Comparison of ENCODE assay signal across 8 cellular contexts in genomic region chr1:23369335-23370013, GRCh38. TPM values are rescaled to one million over a fixed set of nuclear protein-coding genes. Genes with fewer than 3 reads are reported as not detected.
A peak's percentile ranks its signal among the peaks of the same experiment; 100 is the strongest.
DNase-seq lines count a peak whose midpoint lies in the region; ATAC-seq, FAIRE-seq and TF ChIP-seq lines count a peak whose summit lies in the region.

TSS of gene ZNF436 (minus strand) at chr1:23369836. CDS start at chr1:23368005, 1,831 bp downstream.

- peaks cover 20% of the 10 kb centered on the region for H3K36me3 ChIP-seq in WERI-Rb-1
- H3K36me3 ChIP-seq in kidney (ENCODE audit: control insufficient read depth in 1 of 2, insufficient read depth in 2 of 2, low read length in 2 of 2), result peaks cover 0 to 7% of the 10 kb centered on the region in 2 donors

- no peak for FAIRE-seq in kidney (lab: Jason Lieb, UNC)

- in situ Hi-C loops in GM13976 (cut with MboI; ENCODE audit: low sequenced_read_pairs, unreplicated experiment), result no loop called here

- H3K9ac ChIP-seq in kidney (ENCODE audit: low read length in 2 of 2), result peak within 1 kb of the TSS; percentile 98 to 99

- H3K27ac ChIP-seq in WERI-Rb-1, result peak within 1 kb of the TSS; percentile 96
- H3K27ac ChIP-seq in kidney (ENCODE audit: low read depth in 2 of 2, low read length in 2 of 2), result peak within 1 kb of the TSS; percentile 99 to 100
- peak within 1 kb of the TSS; percentile 76 to 99 (median 97) for H3K27ac ChIP-seq in skin epidermis

- H3K4me1 ChIP-seq in kidney (ENCODE audit: control insufficient read depth in 1 of 2, insufficient read depth in 1 of 2, low read depth in 1 of 2, low read length in 2 of 2), result peaks cover 31 to 37% of the 10 kb centered on the region in 2 donors

- intact Hi-C loops in kidney (cut with DNase I), result no loop called here

- H3K9me3 ChIP-seq in WERI-Rb-1 (ENCODE audit: severe bottlenecking), result peaks cover 7% of the 10 kb centered on the region
- H3K9me3 ChIP-seq in kidney (ENCODE audit: control insufficient read depth in 1 of 2, low read length in 2 of 2), result peaks cover 0 to 4% of the 10 kb centered on the region in 2 donors

- H3K4me3 ChIP-seq in WERI-Rb-1 (ENCODE audit: low read depth, low read length) (peak within 1 kb of the TSS; percentile 100), choroid plexus epithelial cell (ENCODE audit: low read depth, low read length) (peak within 1 kb of the TSS; percentile 98), kidney (ENCODE audit: low read length in 2 of 2) (peak within 1 kb of the TSS; percentile 99 to 100), skin epidermis (peak within 1 kb of the TSS; percentile 71 to 92 (median 79))

- no peaks in the 10 kb centered on the region for H3K27me3 ChIP-seq in WERI-Rb-1 (ENCODE audit: insufficient read depth, low read depth, severe bottlenecking)

- TF ChIP-seq CTCF in GM13976 (IDR thresholded peaks at IDR 0.05; ENCODE audit: borderline replicate concordance, control extremely low read depth, extremely low read depth, insufficient read depth, missing control alignments) (no peak), WERI-Rb-1 (IDR thresholded peaks at IDR 0.05; ENCODE audit: low read depth, low read length) (no peak), choroid plexus epithelial cell (conservative IDR thresholded peaks at IDR 0.05; ENCODE audit: low read depth, low read length) (no peak), kidney (IDR thresholded peaks at IDR 0.05; ENCODE audit: borderline replicate concordance, extremely low read depth, insufficient read depth) (no peak)

- DNase-seq in GM13976 (ENCODE audit: low spot score) (peak; percentile 52), NCI-H2081 treated with DMSO at 0.1 percent for 48 hours (lab: John Stamatoyannopoulos, UW) (peak; percentile 12), WERI-Rb-1 (peak; percentile 54), choroid plexus epithelial cell (ENCODE audit: low read depth) (peak; percentile 96), kidney (peak; percentile 90)

- ATAC-seq in GM18868 (IDR thresholded peaks at IDR 0.05; ENCODE audit: unreplicated experiment) (no peak), GM19395 (IDR thresholded peaks at IDR 0.05; ENCODE audit: unreplicated experiment) (no peak)

RNA-seq across cellular contexts. Expression of gene ZNF436, which starts in this region (rescaled TPM):
- total RNA-seq in kidney, result 19.8 TPM
- polyA plus RNA-seq in kidney (ENCODE audit: insufficient read depth, low read depth, low replicate concordance), result 4.6 TPM

Comparison
In these comparisons a context has a peak if more than half of its experiments do, and no peak if none do; other contexts are left out.
1. DNase-seq: peak in every context shown above with its lines; median percentile 96 in choroid plexus epithelial cell; 90 in kidney; 54 in WERI-Rb-1; 52 in GM13976; 12 in NCI-H2081 treated with DMSO at 0.1 percent for 48 hours.